ENCODE assay signal across 1 cellular context in genomic region chr19:18203408-18203862, GRCh38.
TF ChIP-seq lines count a peak whose summit lies in the region.

No MANE protein-coding gene starts in this region.

TF ChIP-seq in WTC11, 78 proteins besides CTCF, POLR2A, EP300 and RAD21 (continued from another document):
- TF ChIP-seq ARID4B (CRISPR knock-in tag; IDR thresholded peaks at IDR 0.05; ENCODE audit: borderline replicate concordance) (0 out of 2 replicates have a peak, but pooled peaks have one; percentile 3), TEAD1 (CRISPR knock-in tag; IDR thresholded peaks at IDR 0.05) (no peak), ZBTB21 (CRISPR knock-in tag; IDR thresholded peaks at IDR 0.05; ENCODE audit: borderline replicate concordance) (peak; percentile 49; the same call in 1 of the 2 replicates), ZNF416 (CRISPR knock-in tag; IDR thresholded peaks at IDR 0.05) (no peak), ZSCAN18 (CRISPR knock-in tag; IDR thresholded peaks at IDR 0.05) (no peak), FOXP1 (CRISPR knock-in tag; IDR thresholded peaks at IDR 0.05; ENCODE audit: borderline replicate concordance) (no peak; the same call in 1 of the 2 replicates), MYBL2 (CRISPR knock-in tag; IDR thresholded peaks at IDR 0.05) (no peak), RELA (CRISPR knock-in tag; IDR thresholded peaks at IDR 0.05; ENCODE audit: borderline replicate concordance) (peak; percentile 31; the same call in 1 of the 2 replicates), STAT6 (CRISPR knock-in tag; conservative IDR thresholded peaks at IDR 0.05; ENCODE audit: low read depth) (no peak), NR2C2 (CRISPR knock-in tag; IDR thresholded peaks at IDR 0.05) (no peak), ZNF138 (CRISPR knock-in tag; conservative IDR thresholded peaks at IDR 0.05) (no peak), ZNF425 (CRISPR knock-in tag; conservative IDR thresholded peaks at IDR 0.05) (no peak), USF2 (CRISPR knock-in tag; IDR thresholded peaks at IDR 0.05) (no peak)
